Comparison of ENCODE assay signal across 16 cellular contexts in genomic region chr5:149160291-149160787, GRCh38. TPM values are rescaled to one million over a fixed set of nuclear protein-coding genes. Genes with fewer than 3 reads are reported as not detected.
DNase-seq lines count a peak whose midpoint lies in the region; ATAC-seq and TF ChIP-seq lines count a peak whose summit lies in the region.
"Had no signal": no experiment of that assay in that cellular context is flagged by ENCODE, and none has a peak within 500 bp of the region (broad histone marks: within the 10 kb centered on the region; RNA-seq: fewer than 3 reads in every experiment).

No MANE protein-coding gene starts in this region.

- intact Hi-C loops in heart right ventricle (cut with DNase I) (no loop called here), Right ventricle myocardium inferior (cut with DNase I) (no loop called here)

- TF ChIP-seq EP300 in upper lobe of left lung (IDR thresholded peaks at IDR 0.05), result no peak

- H3K27ac ChIP-seq in heart right ventricle (peak overlapping the region; percentile 31 to 93 (median 65)), RWPE2 (ENCODE audit: poor library complexity, severe bottlenecking) (peak overlapping the region; percentile 59), foreskin keratinocyte (no peak overlapping the region), upper lobe of left lung (peak overlapping the region in 3 of 4 donors; percentile 16 to 53 (median 30))
- H3K27ac ChIP-seq: SK-N-MC had no signal

- DNase-seq in heart right ventricle, result no peak
- no peak for DNase-seq in Right ventricle myocardium inferior (ENCODE audit: missing footprints)
- DNase-seq in RWPE2 (ENCODE audit: low spot score), result no peak
- peak; percentile 40 to 46 for DNase-seq in foreskin keratinocyte
- no peak for DNase-seq in upper lobe of left lung
- DNase-seq in NCI-H526 (lab: John Stamatoyannopoulos, UW), result no peak
- no peak for DNase-seq in NOMO-1 (lab: John Stamatoyannopoulos, UW; ENCODE audit: unreplicated experiment in 2 of 2)
- DNase-seq: EL, KG1, NCI-H1048, NCI-H1694 treated with DMSO at 0.1 percent for 48 hours, NCI-H2107, NCI-H446, NCI-H774, PC-9 had no signal

- H3K27me3 ChIP-seq in heart right ventricle (no peaks in the 10 kb centered on the region), RWPE2 (ENCODE audit: insufficient read depth, poor library complexity, severe bottlenecking) (no peaks in the 10 kb centered on the region), foreskin keratinocyte (no peaks in the 10 kb centered on the region), upper lobe of left lung (no peaks in the 10 kb centered on the region)

- TF ChIP-seq POLR2A in upper lobe of left lung (IDR thresholded peaks at IDR 0.05), result no peak

- H3K4me1 ChIP-seq in heart right ventricle (peaks cover 17 to 96% (median 82%) of the 10 kb centered on the region in 9 donors), RWPE2 (ENCODE audit: insufficient read depth, poor library complexity, severe bottlenecking) (peaks cover 35% of the 10 kb centered on the region), foreskin keratinocyte (no peaks in the 10 kb centered on the region), upper lobe of left lung (peaks cover 18 to 23% (median 22%) of the 10 kb centered on the region in 4 donors)

- H3K4me3 ChIP-seq in heart right ventricle (peak overlapping the region in 1 of 10 donors; percentile 22), RWPE2 (ENCODE audit: severe bottlenecking) (no peak overlapping the region), upper lobe of left lung (no peak overlapping the region)
- H3K4me3 ChIP-seq: PC-9, SK-N-MC had no signal

- H3K9me3 ChIP-seq in heart right ventricle (no peaks in the 10 kb centered on the region), RWPE2 (ENCODE audit: severe bottlenecking) (no peaks in the 10 kb centered on the region), upper lobe of left lung (no peaks in the 10 kb centered on the region)

- TF ChIP-seq CTCF in heart right ventricle (IDR thresholded peaks at IDR 0.05), result no peak
- TF ChIP-seq CTCF in RWPE2 (IDR thresholded peaks at IDR 0.05; ENCODE audit: poor library complexity, severe bottlenecking), result no peak
- TF ChIP-seq CTCF in foreskin keratinocyte (conservative IDR thresholded peaks at IDR 0.05), result no peak
- TF ChIP-seq CTCF in upper lobe of left lung (IDR thresholded peaks at IDR 0.05), result no peak

- peaks cover 0 to 6% (median 0%) of the 10 kb centered on the region in 9 donors for H3K36me3 ChIP-seq in heart right ventricle
- H3K36me3 ChIP-seq in RWPE2 (ENCODE audit: low read depth), result no peaks in the 10 kb centered on the region
- no peaks in the 10 kb centered on the region for H3K36me3 ChIP-seq in upper lobe of left lung

- ATAC-seq in heart right ventricle (peak in 4 of 8 donors; percentile 21 to 48 (median 29)), Right ventricle myocardium inferior (no peak), RWPE2 (ENCODE audit: low read depth) (peak; percentile 56), foreskin keratinocyte (peak; percentile 49), upper lobe of left lung (ENCODE audit: low FRiP score in 2 of 2) (no peak)

- 17 to 48% methylated on average over 3 of the region's 3 CpGs for WGBS in heart right ventricle, 2 donors
- WGBS in upper lobe of left lung, 2 donors, result 37 to 52% methylated on average over 3 of the region's 3 CpGs

RNA-seq across cellular contexts. Expression of gene ABLIM3, which starts 19.0 kb away (rescaled TPM):
- total RNA-seq in heart right ventricle (100 to 1,000 TPM in 7 of 10 donors, 10 to 100 TPM in 3; 66.8 to 189 (median 106) TPM), Right ventricle myocardium inferior (134 TPM), foreskin keratinocyte (4.7 and 10.1 TPM in 2 replicates), upper lobe of left lung (10 to 100 TPM in 5 of 6 donors, 1 to 10 TPM in 1; 7.2 to 38.0 (median 21.0) TPM)
- polyA plus RNA-seq in heart right ventricle (10 to 100 TPM; 53.6 to 54.1 TPM), foreskin keratinocyte (3.1 and 5.5 TPM in 2 replicates)

Comparison
In these comparisons a context has a peak if more than half of its experiments do, and no peak if none do; other contexts are left out.
1. ATAC-seq: peak in RWPE2 (single experiment) and foreskin keratinocyte (single experiment); none in Right ventricle myocardium inferior (single experiment) and upper lobe of left lung (0 of 2).
2. DNase-seq: peak in foreskin keratinocyte (2 of 2); none in heart right ventricle (0 of 2), Right ventricle myocardium inferior (single experiment), RWPE2 (single experiment), upper lobe of left lung (0 of 2), NCI-H526 (0 of 2) and NOMO-1 (0 of 2).